Comparison of ENCODE assay signal across 1 cellular context in the genomic region with DNA sequence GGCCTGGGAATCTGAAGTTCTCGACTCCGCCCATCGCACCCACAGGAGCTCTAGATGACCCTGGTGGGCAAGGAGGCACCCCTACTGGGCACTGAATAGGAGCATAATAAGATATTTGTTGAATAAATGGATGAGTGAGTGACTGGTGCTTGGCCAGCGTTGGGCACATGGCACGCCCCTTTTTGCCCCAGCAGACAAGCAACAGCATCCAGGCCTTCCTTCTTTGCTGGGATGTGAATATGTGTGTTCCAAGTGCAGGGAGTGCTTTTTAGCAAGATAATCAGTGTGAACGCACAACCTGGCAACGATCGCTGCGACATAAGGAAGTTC.
TF ChIP-seq lines count a peak whose summit lies in the region.

No MANE protein-coding gene starts in this region.

TF ChIP-seq in HepG2, 621 proteins besides CTCF, POLR2A, EP300 and RAD21:
- TF ChIP-seq FOXK2 (IDR thresholded peaks at IDR 0.05): no peak
- no peak for TF ChIP-seq ZNF878 (CRISPR knock-in tag; IDR thresholded peaks at IDR 0.05)
- TF ChIP-seq, protein P1, sequence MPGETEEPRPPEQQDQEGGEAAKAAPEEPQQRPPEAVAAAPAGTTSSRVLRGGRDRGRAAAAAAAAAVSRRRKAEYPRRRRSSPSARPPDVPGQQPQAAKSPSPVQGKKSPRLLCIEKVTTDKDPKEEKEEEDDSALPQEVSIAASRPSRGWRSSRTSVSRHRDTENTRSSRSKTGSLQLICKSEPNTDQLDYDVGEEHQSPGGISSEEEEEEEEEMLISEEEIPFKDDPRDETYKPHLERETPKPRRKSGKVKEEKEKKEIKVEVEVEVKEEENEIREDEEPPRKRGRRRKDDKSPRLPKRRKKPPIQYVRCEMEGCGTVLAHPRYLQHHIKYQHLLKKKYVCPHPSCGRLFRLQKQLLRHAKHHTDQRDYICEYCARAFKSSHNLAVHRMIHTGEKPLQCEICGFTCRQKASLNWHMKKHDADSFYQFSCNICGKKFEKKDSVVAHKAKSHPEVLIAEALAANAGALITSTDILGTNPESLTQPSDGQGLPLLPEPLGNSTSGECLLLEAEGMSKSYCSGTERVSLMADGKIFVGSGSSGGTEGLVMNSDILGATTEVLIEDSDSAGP (CRISPR knock-in tag; IDR thresholded peaks at IDR 0.05; ENCODE audit: borderline replicate concordance): no peak
- TF ChIP-seq ETV6 (CRISPR knock-in tag; conservative IDR thresholded peaks at IDR 0.05): no peak
- TF ChIP-seq ZNF780A (CRISPR knock-in tag; IDR thresholded peaks at IDR 0.05): 0 out of 2 replicates have a peak, but pooled peaks have one; percentile 9
- no peak for TF ChIP-seq ZFP62 (CRISPR knock-in tag; IDR thresholded peaks at IDR 0.05)
- TF ChIP-seq, protein P2, sequence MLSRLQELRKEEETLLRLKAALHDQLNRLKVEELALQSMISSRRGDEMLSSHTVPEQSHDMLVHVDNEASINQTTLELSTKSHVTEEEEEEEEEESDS (CRISPR knock-in tag; IDR thresholded peaks at IDR 0.05; ENCODE audit: borderline replicate concordance): no peak
- no peak for TF ChIP-seq ZNF34 (CRISPR knock-in tag; IDR thresholded peaks at IDR 0.05; ENCODE audit: borderline replicate concordance)
- no peak for TF ChIP-seq ZNF607 (CRISPR knock-in tag; IDR thresholded peaks at IDR 0.05; ENCODE audit: borderline replicate concordance)
- no peak for TF ChIP-seq KLF13 (CRISPR knock-in tag; IDR thresholded peaks at IDR 0.05)
- no peak for TF ChIP-seq ZBTB3 (CRISPR knock-in tag; IDR thresholded peaks at IDR 0.05; ENCODE audit: borderline replicate concordance, low read depth)
- TF ChIP-seq, protein P3, sequence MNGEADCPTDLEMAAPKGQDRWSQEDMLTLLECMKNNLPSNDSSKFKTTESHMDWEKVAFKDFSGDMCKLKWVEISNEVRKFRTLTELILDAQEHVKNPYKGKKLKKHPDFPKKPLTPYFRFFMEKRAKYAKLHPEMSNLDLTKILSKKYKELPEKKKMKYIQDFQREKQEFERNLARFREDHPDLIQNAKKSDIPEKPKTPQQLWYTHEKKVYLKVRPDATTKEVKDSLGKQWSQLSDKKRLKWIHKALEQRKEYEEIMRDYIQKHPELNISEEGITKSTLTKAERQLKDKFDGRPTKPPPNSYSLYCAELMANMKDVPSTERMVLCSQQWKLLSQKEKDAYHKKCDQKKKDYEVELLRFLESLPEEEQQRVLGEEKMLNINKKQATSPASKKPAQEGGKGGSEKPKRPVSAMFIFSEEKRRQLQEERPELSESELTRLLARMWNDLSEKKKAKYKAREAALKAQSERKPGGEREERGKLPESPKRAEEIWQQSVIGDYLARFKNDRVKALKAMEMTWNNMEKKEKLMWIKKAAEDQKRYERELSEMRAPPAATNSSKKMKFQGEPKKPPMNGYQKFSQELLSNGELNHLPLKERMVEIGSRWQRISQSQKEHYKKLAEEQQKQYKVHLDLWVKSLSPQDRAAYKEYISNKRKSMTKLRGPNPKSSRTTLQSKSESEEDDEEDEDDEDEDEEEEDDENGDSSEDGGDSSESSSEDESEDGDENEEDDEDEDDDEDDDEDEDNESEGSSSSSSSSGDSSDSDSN (CRISPR knock-in tag; IDR thresholded peaks at IDR 0.05): no peak
- TF ChIP-seq ARNT (IDR thresholded peaks at IDR 0.05): no peak
- TF ChIP-seq, protein P4, sequence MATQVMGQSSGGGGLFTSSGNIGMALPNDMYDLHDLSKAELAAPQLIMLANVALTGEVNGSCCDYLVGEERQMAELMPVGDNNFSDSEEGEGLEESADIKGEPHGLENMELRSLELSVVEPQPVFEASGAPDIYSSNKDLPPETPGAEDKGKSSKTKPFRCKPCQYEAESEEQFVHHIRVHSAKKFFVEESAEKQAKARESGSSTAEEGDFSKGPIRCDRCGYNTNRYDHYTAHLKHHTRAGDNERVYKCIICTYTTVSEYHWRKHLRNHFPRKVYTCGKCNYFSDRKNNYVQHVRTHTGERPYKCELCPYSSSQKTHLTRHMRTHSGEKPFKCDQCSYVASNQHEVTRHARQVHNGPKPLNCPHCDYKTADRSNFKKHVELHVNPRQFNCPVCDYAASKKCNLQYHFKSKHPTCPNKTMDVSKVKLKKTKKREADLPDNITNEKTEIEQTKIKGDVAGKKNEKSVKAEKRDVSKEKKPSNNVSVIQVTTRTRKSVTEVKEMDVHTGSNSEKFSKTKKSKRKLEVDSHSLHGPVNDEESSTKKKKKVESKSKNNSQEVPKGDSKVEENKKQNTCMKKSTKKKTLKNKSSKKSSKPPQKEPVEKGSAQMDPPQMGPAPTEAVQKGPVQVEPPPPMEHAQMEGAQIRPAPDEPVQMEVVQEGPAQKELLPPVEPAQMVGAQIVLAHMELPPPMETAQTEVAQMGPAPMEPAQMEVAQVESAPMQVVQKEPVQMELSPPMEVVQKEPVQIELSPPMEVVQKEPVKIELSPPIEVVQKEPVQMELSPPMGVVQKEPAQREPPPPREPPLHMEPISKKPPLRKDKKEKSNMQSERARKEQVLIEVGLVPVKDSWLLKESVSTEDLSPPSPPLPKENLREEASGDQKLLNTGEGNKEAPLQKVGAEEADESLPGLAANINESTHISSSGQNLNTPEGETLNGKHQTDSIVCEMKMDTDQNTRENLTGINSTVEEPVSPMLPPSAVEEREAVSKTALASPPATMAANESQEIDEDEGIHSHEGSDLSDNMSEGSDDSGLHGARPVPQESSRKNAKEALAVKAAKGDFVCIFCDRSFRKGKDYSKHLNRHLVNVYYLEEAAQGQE (IDR thresholded peaks at IDR 0.05; ENCODE audit: borderline replicate concordance in 1 of 2, low read depth in 1 of 2, low read length in 2 of 2): no peak
- TF ChIP-seq, protein P5, sequence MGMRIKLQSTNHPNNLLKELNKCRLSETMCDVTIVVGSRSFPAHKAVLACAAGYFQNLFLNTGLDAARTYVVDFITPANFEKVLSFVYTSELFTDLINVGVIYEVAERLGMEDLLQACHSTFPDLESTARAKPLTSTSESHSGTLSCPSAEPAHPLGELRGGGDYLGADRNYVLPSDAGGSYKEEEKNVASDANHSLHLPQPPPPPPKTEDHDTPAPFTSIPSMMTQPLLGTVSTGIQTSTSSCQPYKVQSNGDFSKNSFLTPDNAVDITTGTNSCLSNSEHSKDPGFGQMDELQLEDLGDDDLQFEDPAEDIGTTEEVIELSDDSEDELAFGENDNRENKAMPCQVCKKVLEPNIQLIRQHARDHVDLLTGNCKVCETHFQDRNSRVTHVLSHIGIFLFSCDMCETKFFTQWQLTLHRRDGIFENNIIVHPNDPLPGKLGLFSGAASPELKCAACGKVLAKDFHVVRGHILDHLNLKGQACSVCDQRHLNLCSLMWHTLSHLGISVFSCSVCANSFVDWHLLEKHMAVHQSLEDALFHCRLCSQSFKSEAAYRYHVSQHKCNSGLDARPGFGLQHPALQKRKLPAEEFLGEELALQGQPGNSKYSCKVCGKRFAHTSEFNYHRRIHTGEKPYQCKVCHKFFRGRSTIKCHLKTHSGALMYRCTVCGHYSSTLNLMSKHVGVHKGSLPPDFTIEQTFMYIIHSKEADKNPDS (CRISPR knock-in tag; IDR thresholded peaks at IDR 0.05): no peak
- TF ChIP-seq, protein P6, sequence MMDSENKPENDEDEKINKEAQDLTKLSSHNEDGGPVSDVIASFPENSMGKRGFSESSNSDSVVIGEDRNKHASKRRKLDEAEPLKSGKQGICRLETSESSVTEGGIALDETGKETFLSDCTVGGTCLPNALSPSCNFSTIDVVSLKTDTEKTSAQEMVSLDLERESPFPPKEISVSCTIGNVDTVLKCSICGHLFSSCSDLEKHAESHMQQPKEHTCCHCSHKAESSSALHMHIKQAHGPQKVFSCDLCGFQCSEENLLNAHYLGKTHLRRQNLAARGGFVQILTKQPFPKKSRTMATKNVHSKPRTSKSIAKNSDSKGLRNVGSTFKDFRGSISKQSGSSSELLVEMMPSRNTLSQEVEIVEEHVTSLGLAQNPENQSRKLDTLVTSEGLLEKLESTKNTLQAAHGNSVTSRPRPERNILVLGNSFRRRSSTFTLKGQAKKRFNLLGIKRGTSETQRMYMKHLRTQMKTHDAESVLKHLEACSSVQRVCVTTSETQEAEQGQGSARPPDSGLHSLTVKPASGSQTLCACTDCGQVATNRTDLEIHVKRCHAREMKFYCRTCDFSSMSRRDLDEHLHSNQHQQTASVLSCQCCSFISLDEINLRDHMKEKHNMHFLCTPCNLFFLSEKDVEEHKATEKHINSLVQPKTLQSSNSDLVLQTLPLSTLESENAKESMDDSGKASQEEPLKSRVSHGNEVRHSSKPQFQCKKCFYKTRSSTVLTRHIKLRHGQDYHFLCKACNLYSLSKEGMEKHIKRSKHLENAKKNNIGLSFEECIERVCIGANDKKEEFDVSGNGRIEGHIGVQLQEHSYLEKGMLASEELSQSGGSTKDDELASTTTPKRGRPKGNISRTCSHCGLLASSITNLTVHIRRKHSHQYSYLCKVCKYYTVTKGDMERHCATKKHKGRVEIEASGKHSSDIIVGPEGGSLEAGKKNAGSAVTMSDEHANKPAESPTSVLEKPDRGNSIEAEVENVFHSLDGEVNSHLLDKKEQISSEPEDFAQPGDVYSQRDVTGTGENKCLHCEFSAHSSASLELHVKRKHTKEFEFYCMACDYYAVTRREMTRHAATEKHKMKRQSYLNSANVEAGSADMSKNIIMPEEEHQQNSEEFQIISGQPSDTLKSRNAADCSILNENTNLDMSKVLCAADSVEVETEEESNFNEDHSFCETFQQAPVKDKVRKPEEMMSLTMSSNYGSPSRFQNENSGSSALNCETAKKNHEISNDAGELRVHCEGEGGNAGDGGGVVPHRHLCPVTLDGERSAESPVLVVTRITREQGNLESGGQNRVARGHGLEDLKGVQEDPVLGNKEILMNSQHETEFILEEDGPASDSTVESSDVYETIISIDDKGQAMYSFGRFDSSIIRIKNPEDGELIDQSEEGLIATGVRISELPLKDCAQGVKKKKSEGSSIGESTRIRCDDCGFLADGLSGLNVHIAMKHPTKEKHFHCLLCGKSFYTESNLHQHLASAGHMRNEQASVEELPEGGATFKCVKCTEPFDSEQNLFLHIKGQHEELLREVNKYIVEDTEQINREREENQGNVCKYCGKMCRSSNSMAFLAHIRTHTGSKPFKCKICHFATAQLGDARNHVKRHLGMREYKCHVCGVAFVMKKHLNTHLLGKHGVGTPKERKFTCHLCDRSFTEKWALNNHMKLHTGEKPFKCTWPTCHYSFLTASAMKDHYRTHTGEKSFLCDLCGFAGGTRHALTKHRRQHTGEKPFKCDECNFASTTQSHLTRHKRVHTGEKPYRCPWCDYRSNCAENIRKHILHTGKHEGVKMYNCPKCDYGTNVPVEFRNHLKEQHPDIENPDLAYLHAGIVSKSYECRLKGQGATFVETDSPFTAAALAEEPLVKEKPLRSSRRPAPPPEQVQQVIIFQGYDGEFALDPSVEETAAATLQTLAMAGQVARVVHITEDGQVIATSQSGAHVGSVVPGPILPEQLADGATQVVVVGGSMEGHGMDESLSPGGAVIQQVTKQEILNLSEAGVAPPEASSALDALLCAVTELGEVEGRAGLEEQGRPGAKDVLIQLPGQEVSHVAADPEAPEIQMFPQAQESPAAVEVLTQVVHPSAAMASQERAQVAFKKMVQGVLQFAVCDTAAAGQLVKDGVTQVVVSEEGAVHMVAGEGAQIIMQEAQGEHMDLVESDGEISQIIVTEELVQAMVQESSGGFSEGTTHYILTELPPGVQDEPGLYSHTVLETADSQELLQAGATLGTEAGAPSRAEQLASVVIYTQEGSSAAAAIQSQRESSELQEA (CRISPR knock-in tag; IDR thresholded peaks at IDR 0.05; ENCODE audit: not compliant biosample characterization): no peak
- TF ChIP-seq ZFAT (CRISPR knock-in tag; conservative IDR thresholded peaks at IDR 0.05): no peak
- TF ChIP-seq GATAD2A (CRISPR knock-in tag; IDR thresholded peaks at IDR 0.05): peak; percentile 9; the same call in 1 of the 2 replicates
- no peak for TF ChIP-seq MTF1 (CRISPR knock-in tag; IDR thresholded peaks at IDR 0.05)
- TF ChIP-seq ZNF703 (CRISPR knock-in tag; IDR thresholded peaks at IDR 0.05; ENCODE audit: borderline replicate concordance): no peak
- TF ChIP-seq, protein P7, sequence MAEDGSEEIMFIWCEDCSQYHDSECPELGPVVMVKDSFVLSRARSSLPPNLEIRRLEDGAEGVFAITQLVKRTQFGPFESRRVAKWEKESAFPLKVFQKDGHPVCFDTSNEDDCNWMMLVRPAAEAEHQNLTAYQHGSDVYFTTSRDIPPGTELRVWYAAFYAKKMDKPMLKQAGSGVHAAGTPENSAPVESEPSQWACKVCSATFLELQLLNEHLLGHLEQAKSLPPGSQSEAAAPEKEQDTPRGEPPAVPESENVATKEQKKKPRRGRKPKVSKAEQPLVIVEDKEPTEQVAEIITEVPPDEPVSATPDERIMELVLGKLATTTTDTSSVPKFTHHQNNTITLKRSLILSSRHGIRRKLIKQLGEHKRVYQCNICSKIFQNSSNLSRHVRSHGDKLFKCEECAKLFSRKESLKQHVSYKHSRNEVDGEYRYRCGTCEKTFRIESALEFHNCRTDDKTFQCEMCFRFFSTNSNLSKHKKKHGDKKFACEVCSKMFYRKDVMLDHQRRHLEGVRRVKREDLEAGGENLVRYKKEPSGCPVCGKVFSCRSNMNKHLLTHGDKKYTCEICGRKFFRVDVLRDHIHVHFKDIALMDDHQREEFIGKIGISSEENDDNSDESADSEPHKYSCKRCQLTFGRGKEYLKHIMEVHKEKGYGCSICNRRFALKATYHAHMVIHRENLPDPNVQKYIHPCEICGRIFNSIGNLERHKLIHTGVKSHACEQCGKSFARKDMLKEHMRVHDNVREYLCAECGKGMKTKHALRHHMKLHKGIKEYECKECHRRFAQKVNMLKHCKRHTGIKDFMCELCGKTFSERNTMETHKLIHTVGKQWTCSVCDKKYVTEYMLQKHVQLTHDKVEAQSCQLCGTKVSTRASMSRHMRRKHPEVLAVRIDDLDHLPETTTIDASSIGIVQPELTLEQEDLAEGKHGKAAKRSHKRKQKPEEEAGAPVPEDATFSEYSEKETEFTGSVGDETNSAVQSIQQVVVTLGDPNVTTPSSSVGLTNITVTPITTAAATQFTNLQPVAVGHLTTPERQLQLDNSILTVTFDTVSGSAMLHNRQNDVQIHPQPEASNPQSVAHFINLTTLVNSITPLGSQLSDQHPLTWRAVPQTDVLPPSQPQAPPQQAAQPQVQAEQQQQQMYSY (CRISPR knock-in tag; IDR thresholded peaks at IDR 0.05): no peak
- TF ChIP-seq ETV5 (CRISPR knock-in tag; IDR thresholded peaks at IDR 0.05; ENCODE audit: borderline replicate concordance): no peak
- TF ChIP-seq ATF7-NPFF (CRISPR knock-in tag; IDR thresholded peaks at IDR 0.05; ENCODE audit: low read depth): no peak
- TF ChIP-seq, protein P8, sequence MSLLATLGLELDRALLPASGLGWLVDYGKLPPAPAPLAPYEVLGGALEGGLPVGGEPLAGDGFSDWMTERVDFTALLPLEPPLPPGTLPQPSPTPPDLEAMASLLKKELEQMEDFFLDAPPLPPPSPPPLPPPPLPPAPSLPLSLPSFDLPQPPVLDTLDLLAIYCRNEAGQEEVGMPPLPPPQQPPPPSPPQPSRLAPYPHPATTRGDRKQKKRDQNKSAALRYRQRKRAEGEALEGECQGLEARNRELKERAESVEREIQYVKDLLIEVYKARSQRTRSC (CRISPR knock-in tag; IDR thresholded peaks at IDR 0.05; ENCODE audit: low read depth): no peak
- TF ChIP-seq ZSCAN25 (CRISPR knock-in tag; IDR thresholded peaks at IDR 0.05): 0 out of 2 replicates have a peak, but pooled peaks have one; percentile 2
- TF ChIP-seq ZNF335 (CRISPR knock-in tag; IDR thresholded peaks at IDR 0.05): no peak
